17 cellular contexts compared by ENCODE assay signal in the genomic region with DNA sequence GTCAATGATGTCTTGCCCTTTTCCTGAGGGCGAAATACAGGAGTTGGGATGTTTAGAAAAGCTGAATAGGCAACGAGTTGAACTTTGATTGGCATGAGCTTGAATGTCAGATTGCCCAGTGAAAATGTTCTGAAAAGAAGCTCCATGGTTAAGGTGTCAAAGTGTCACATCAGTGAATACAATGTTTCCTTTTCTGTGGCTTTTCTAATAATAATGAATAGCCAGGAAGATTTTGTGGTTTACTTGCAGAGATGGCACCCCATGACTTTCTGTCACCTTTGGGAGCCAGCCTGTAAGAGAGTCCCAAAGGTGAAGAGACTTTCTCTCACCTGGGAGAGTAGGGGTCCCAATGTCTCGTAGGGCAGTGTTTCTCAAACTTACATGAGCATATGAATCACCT.
A peak's percentile ranks its signal among the peaks of the same experiment; 100 is the strongest.
DNase-seq lines count a peak whose midpoint lies in the region; ATAC-seq and TF ChIP-seq lines count a peak whose summit lies in the region.
"Had no signal": no experiment of that assay in that cellular context is flagged by ENCODE, and none has a peak within 500 bp of the region (broad histone marks: within the 10 kb centered on the region; RNA-seq: fewer than 3 reads in every experiment).

No MANE protein-coding gene starts in this region.

- no peak for TF ChIP-seq CTCF in activated CD8-positive, alpha-beta T cell treated with anti-CD3 and anti-CD28 coated beads for 36 hours (IDR thresholded peaks at IDR 0.05)
- no peak for TF ChIP-seq CTCF in natural killer cell (IDR thresholded peaks at IDR 0.05)
- no peak for TF ChIP-seq CTCF in GM10248 (IDR thresholded peaks at IDR 0.05; ENCODE audit: control extremely low read depth, extremely low read depth, low read depth, missing control alignments)

- peaks cover 15% of the 10 kb centered on the region for H3K36me3 Mint-ChIP-seq in stimulated activated naive CD8-positive, alpha-beta T cell treated with anti-CD3 and anti-CD28 coated beads, Interleukin-15, Interleukin-2, amounts not matched to agents 100 ng/mL and 50 ng/mL, for 24 hours (ENCODE audit: low read depth)
- peaks cover 15% of the 10 kb centered on the region for H3K36me3 Mint-ChIP-seq in activated CD8-positive, alpha-beta T cell treated with anti-CD3 and anti-CD28 coated beads for 36 hours (ENCODE audit: low read depth)
- H3K36me3 Mint-ChIP-seq in natural killer cell = no peaks in the 10 kb centered on the region
- peaks cover 3% of the 10 kb centered on the region for H3K36me3 Mint-ChIP-seq in T-helper 2 cell treated with Interferon-gamma antibody and Interleukin-4, amounts not matched to agents 5 μg/mL and 100 μg/mL, for 36 hours (ENCODE audit: low read depth)

- peaks cover 55% of the 10 kb centered on the region for H3K4me1 Mint-ChIP-seq in stimulated activated naive CD8-positive, alpha-beta T cell treated with anti-CD3 and anti-CD28 coated beads, Interleukin-15, Interleukin-2, amounts not matched to agents 100 ng/mL and 50 ng/mL, for 24 hours (ENCODE audit: low read depth)
- H3K4me1 Mint-ChIP-seq in activated CD8-positive, alpha-beta T cell treated with anti-CD3 and anti-CD28 coated beads for 36 hours (ENCODE audit: low read depth) = peaks cover 38% of the 10 kb centered on the region
- H3K4me1 Mint-ChIP-seq in natural killer cell = peaks cover 42 to 43% of the 10 kb centered on the region in 2 donors
- H3K4me1 Mint-ChIP-seq in T-helper 2 cell treated with Interferon-gamma antibody and Interleukin-4, amounts not matched to agents 5 μg/mL and 100 μg/mL, for 36 hours (ENCODE audit: low read depth) = peaks cover 36% of the 10 kb centered on the region

- no peak for DNase-seq in stimulated activated naive CD8-positive, alpha-beta T cell treated with anti-CD3 and anti-CD28 coated beads, Interleukin-15, Interleukin-2, amounts not matched to agents 100 U/mL and 50 U/mL, for 24 hours
- peak; percentile 6 for DNase-seq in activated CD8-positive, alpha-beta T cell treated with anti-CD3 and anti-CD28 coated beads for 36 hours
- DNase-seq in natural killer cell (no peak), GM10248 (ENCODE audit: extremely low spot score) (no peak)
- DNase-seq in T-helper 2 cell treated with Interferon-gamma antibody and Interleukin-4, amounts not matched to agents 5 μg/mL and 100 μg/mL, for 36 hours (ENCODE audit: low spot score) = no peak
- DNase-seq: DND-41, Kasumi-1, NCI-H1105, NCI-H1694, NCI-H510A treated with DMSO at 0.1 percent for 48 hours, NCI-H82, Peyer's patch had no signal

- POLR2A ChIA-PET in activated CD8-positive, alpha-beta T cell treated with anti-CD3 and anti-CD28 coated beads for 36 hours (lab: Charles Lee) = interaction anchor here (1.1 to 1.4 kb wide), 2 partner anchors 93 to 118 kb away, joined by 3 read pairs; no protein-coding TSS in a partner anchor
- POLR2A ChIA-PET in GM10248 (lab: Yijun Ruan, JAX) = no interaction called here

- peak overlapping the region; percentile 88 for H3K27ac Mint-ChIP-seq in stimulated activated naive CD8-positive, alpha-beta T cell treated with anti-CD3 and anti-CD28 coated beads, Interleukin-15, Interleukin-2, amounts not matched to agents 100 ng/mL and 50 ng/mL, for 24 hours
- peak overlapping the region; percentile 59 for H3K27ac Mint-ChIP-seq in activated CD8-positive, alpha-beta T cell treated with anti-CD3 and anti-CD28 coated beads for 36 hours
- peak overlapping the region; percentile 39 to 60 for H3K27ac Mint-ChIP-seq in natural killer cell
- no peak overlapping the region for H3K27ac Mint-ChIP-seq in T-helper 2 cell treated with Interferon-gamma antibody and Interleukin-4, amounts not matched to agents 5 μg/mL and 100 μg/mL, for 36 hours

- no peak overlapping the region for H3K4me3 Mint-ChIP-seq in stimulated activated naive CD8-positive, alpha-beta T cell treated with anti-CD3 and anti-CD28 coated beads, Interleukin-15, Interleukin-2, amounts not matched to agents 100 ng/mL and 50 ng/mL, for 24 hours
- H3K4me3 Mint-ChIP-seq in activated CD8-positive, alpha-beta T cell treated with anti-CD3 and anti-CD28 coated beads for 36 hours = no peak overlapping the region
- H3K4me3 Mint-ChIP-seq in natural killer cell = peak overlapping the region; percentile 47
- no peak overlapping the region for H3K4me3 Mint-ChIP-seq in T-helper 2 cell treated with Interferon-gamma antibody and Interleukin-4, amounts not matched to agents 5 μg/mL and 100 μg/mL, for 36 hours

- intact Hi-C loops in activated CD8-positive, alpha-beta T cell treated with anti-CD3 and anti-CD28 coated beads for 36 hours (cut with micrococcal nuclease) = loop anchor here (5.0 kb wide), 1 partner anchor 119 kb away; a partner anchor contains a TSS
- intact Hi-C loops in natural killer cell (cut with micrococcal nuclease) = no loop called here

- H3K27me3 Mint-ChIP-seq in stimulated activated naive CD8-positive, alpha-beta T cell treated with anti-CD3 and anti-CD28 coated beads, Interleukin-15, Interleukin-2, amounts not matched to agents 100 ng/mL and 50 ng/mL, for 24 hours = no peaks in the 10 kb centered on the region
- H3K27me3 Mint-ChIP-seq in activated CD8-positive, alpha-beta T cell treated with anti-CD3 and anti-CD28 coated beads for 36 hours = no peaks in the 10 kb centered on the region
- H3K27me3 Mint-ChIP-seq in natural killer cell (ENCODE audit: low read depth in 2 of 2) = no peaks in the 10 kb centered on the region
- no peaks in the 10 kb centered on the region for H3K27me3 Mint-ChIP-seq in T-helper 2 cell treated with Interferon-gamma antibody and Interleukin-4, amounts not matched to agents 5 μg/mL and 100 μg/mL, for 36 hours (ENCODE audit: low read depth)

- CTCF ChIA-PET in activated CD8-positive, alpha-beta T cell treated with anti-CD3 and anti-CD28 coated beads for 36 hours (lab: Charles Lee) = interaction anchor here (1.1 kb wide), 1 partner anchor 47 kb away, joined by 3 read pairs; no protein-coding TSS in a partner anchor
- CTCF ChIA-PET in GM10248 (lab: Yijun Ruan, JAX) = interaction anchor here (1.2 kb wide), 1 partner anchor 116 kb away, joined by 3 read pairs; no protein-coding TSS in a partner anchor

- H3K9me3 Mint-ChIP-seq in stimulated activated naive CD8-positive, alpha-beta T cell treated with anti-CD3 and anti-CD28 coated beads, Interleukin-15, Interleukin-2, amounts not matched to agents 100 ng/mL and 50 ng/mL, for 24 hours = no peaks in the 10 kb centered on the region
- H3K9me3 Mint-ChIP-seq in activated CD8-positive, alpha-beta T cell treated with anti-CD3 and anti-CD28 coated beads for 36 hours = no peaks in the 10 kb centered on the region
- no peaks in the 10 kb centered on the region for H3K9me3 Mint-ChIP-seq in natural killer cell
- H3K9me3 Mint-ChIP-seq in T-helper 2 cell treated with Interferon-gamma antibody and Interleukin-4, amounts not matched to agents 5 μg/mL and 100 μg/mL, for 36 hours = peaks cover 2% of the 10 kb centered on the region

- ATAC-seq in stimulated activated naive CD8-positive, alpha-beta T cell treated with anti-CD3 and anti-CD28 coated beads, Interleukin-15, Interleukin-2, amounts not matched to agents 100 U/mL and 50 U/mL, for 24 hours = no peak
- ATAC-seq in activated CD8-positive, alpha-beta T cell treated with anti-CD3 and anti-CD28 coated beads for 36 hours = peak; percentile 38
- ATAC-seq in natural killer cell (peak in 1 of 3 donors; percentile 48), HG02885 (IDR thresholded peaks at IDR 0.05; ENCODE audit: poor library complexity, unreplicated experiment) (no peak), HG03135 (IDR thresholded peaks at IDR 0.05; ENCODE audit: unreplicated experiment) (no peak)
- ATAC-seq: A549, Right ventricle myocardium inferior had no signal
